ENCODE assay signal across 15 cellular contexts in genomic region chr10:63738410-63738809, GRCh38.
DNase-seq lines count a peak whose midpoint lies in the region; ATAC-seq and TF ChIP-seq lines count a peak whose summit lies in the region.
"Had no signal": no experiment of that assay in that cellular context is flagged by ENCODE, and none has a peak within 500 bp of the region (broad histone marks: within the 10 kb centered on the region; RNA-seq: fewer than 3 reads in every experiment).

No MANE protein-coding gene starts in this region.

- WGBS in hepatocyte (ENCODE audit: low lambda C conversion rate, missing lambda C conversion rate) = 63% methylated on average over 2 of the region's 2 CpGs

- CTCF ChIA-PET in WTC11 (lab: Charles Lee) = no interaction called here

- no peaks in the 10 kb centered on the region for H4K20me1 ChIP-seq in hepatocyte (ENCODE audit: insufficient read depth, poor library complexity, severe bottlenecking)

- no peaks in the 10 kb centered on the region for H3K27me3 ChIP-seq in hepatocyte

- no peak overlapping the region for H3K4me2 ChIP-seq in hepatocyte

- TF ChIP-seq CTCF in WTC11 (IDR thresholded peaks at IDR 0.05) (no peak), hepatocyte (IDR thresholded peaks at IDR 0.05; ENCODE audit: poor library complexity) (no peak)

- H3K9me2 ChIP-seq in hepatocyte (replicated peaks; ENCODE audit: insufficient read depth) = no peaks in the 10 kb centered on the region

- H3K4me3 Mint-ChIP-seq in WTC11 = no peak overlapping the region
- H3K4me3 Mint-ChIP-seq: activated naive CD8-positive, alpha-beta T cell; nephron progenitor cell; stimulated activated naive B cell treated with anti-CD40 and anti-IgM and Interleukin-4, amounts not matched to agents 10 μg/mL and 1 μg/mL and 100 μg/mL, for 72 hours; T-helper 1 cell treated with Interleukin-12 subunit alpha and Interleukin-12 subunit beta and Interleukin-4 antibody, amounts not matched to agents 30 μg/mL and 1 μg/mL, for 36 hours had no signal

- H3K27me3 Mint-ChIP-seq in WTC11 (ENCODE audit: low read depth) = no peaks in the 10 kb centered on the region

- H3K9me3 Mint-ChIP-seq in WTC11 = no peaks in the 10 kb centered on the region
- H3K9me3 Mint-ChIP-seq: nephron progenitor cell; T-helper 1 cell treated with Interleukin-12 subunit alpha and Interleukin-12 subunit beta and Interleukin-4 antibody, amounts not matched to agents 30 μg/mL and 1 μg/mL, for 36 hours had no signal

- H2AFZ ChIP-seq in hepatocyte = no peak overlapping the region

- no peaks in the 10 kb centered on the region for H3K36me3 ChIP-seq in hepatocyte (replicated peaks; ENCODE audit: insufficient read depth, low read depth)

- H3K4me1 Mint-ChIP-seq in WTC11 = peaks cover 3% of the 10 kb centered on the region
- H3K4me1 Mint-ChIP-seq: stimulated activated naive B cell treated with anti-CD40 and anti-IgM and Interleukin-4, amounts not matched to agents 10 μg/mL and 1 μg/mL and 100 μg/mL, for 72 hours had no signal

- H3K27ac Mint-ChIP-seq in WTC11 = no peak overlapping the region
- H3K27ac Mint-ChIP-seq: activated naive CD8-positive, alpha-beta T cell; nephron progenitor cell; stimulated activated naive B cell treated with anti-CD40 and anti-IgM and Interleukin-4, amounts not matched to agents 10 μg/mL and 1 μg/mL and 100 μg/mL, for 72 hours; T-helper 1 cell treated with Interleukin-12 subunit alpha and Interleukin-12 subunit beta and Interleukin-4 antibody, amounts not matched to agents 30 μg/mL and 1 μg/mL, for 36 hours had no signal

- H3K9me3 ChIP-seq in hepatocyte (ENCODE audit: low read depth) = no peaks in the 10 kb centered on the region

- no peak for ATAC-seq in WTC11
- no peak for ATAC-seq in HG02678 (IDR thresholded peaks at IDR 0.05; ENCODE audit: unreplicated experiment)
- ATAC-seq: stimulated activated naive B cell treated with anti-CD40 and anti-IgM and Interleukin-4, amounts not matched to agents 10 μg/mL and 1 μg/mL and 100 μg/mL, for 72 hours had no signal

- no peaks in the 10 kb centered on the region for H3K36me3 Mint-ChIP-seq in WTC11
- H3K36me3 Mint-ChIP-seq: activated naive CD8-positive, alpha-beta T cell; stimulated activated naive B cell treated with anti-CD40 and anti-IgM and Interleukin-4, amounts not matched to agents 10 μg/mL and 1 μg/mL and 100 μg/mL, for 72 hours had no signal

- peak; percentile 34 for DNase-seq in HT-29 (ENCODE audit: low spot score)
- DNase-seq in WTC11 (ENCODE audit: low spot score) = no peak
- peak; percentile 80 for DNase-seq in hepatocyte (ENCODE audit: low spot score)
- peak; percentile 32 for DNase-seq in smooth muscle cell of the brain vasculature (ENCODE audit: low read depth, low spot score)
- DNase-seq in HUDEP-2 (lab: John Stamatoyannopoulos, UW; ENCODE audit: unreplicated experiment in 76 of 76) = no peak
- DNase-seq in HK-2 (ENCODE audit: unreplicated experiment) = no peak
- DNase-seq: activated CD8-positive, alpha-beta memory T cell treated with anti-CD3 and anti-CD28 coated beads for 24 hours; effector CD8-positive, alpha-beta T cell; NCI-H2029; nephron progenitor cell; stimulated activated CD4-positive, alpha-beta T cell treated with anti-CD3 and anti-CD28 coated beads, Interleukin-1b, Interleukin-23, amount 100 ng/mL, for 48 hours; stimulated activated naive B cell treated with anti-CD40 and anti-IgM and Interleukin-4, amounts not matched to agents 10 μg/mL and 1 μg/mL and 100 μg/mL, for 72 hours had no signal

- H3K4me1 ChIP-seq in hepatocyte (ENCODE audit: insufficient read depth) = no peaks in the 10 kb centered on the region

- H3K27ac ChIP-seq in hepatocyte = peak overlapping the region; percentile 54

- no peaks in the 10 kb centered on the region for H3K79me2 ChIP-seq in hepatocyte

- POLR2A ChIA-PET in WTC11 (lab: Charles Lee) = no interaction called here

- no peak overlapping the region for H3K4me3 ChIP-seq in hepatocyte

TF ChIP-seq in WTC11, 78 proteins besides CTCF, POLR2A, EP300 and RAD21:
- peak; percentile 35; the same call in 1 of the 2 replicates for TF ChIP-seq GABPB1 (CRISPR knock-in tag; IDR thresholded peaks at IDR 0.05)
- TF ChIP-seq NFATC4 (CRISPR knock-in tag; IDR thresholded peaks at IDR 0.05) = no peak
- no peak for TF ChIP-seq ZNF671 (CRISPR knock-in tag; IDR thresholded peaks at IDR 0.05)
- no peak for TF ChIP-seq ZSCAN18 (CRISPR knock-in tag; IDR thresholded peaks at IDR 0.05)

Comparison
In these comparisons a context has a peak if more than half of its experiments do, and no peak if none do; other contexts are left out.
1. DNase-seq: peak in HT-29 (single experiment), hepatocyte (single experiment) and smooth muscle cell of the brain vasculature (single experiment); none in WTC11 (single experiment), HUDEP-2 (0 of 76) and HK-2 (single experiment).